9 cellular contexts compared by ENCODE assay signal in the genomic region with DNA sequence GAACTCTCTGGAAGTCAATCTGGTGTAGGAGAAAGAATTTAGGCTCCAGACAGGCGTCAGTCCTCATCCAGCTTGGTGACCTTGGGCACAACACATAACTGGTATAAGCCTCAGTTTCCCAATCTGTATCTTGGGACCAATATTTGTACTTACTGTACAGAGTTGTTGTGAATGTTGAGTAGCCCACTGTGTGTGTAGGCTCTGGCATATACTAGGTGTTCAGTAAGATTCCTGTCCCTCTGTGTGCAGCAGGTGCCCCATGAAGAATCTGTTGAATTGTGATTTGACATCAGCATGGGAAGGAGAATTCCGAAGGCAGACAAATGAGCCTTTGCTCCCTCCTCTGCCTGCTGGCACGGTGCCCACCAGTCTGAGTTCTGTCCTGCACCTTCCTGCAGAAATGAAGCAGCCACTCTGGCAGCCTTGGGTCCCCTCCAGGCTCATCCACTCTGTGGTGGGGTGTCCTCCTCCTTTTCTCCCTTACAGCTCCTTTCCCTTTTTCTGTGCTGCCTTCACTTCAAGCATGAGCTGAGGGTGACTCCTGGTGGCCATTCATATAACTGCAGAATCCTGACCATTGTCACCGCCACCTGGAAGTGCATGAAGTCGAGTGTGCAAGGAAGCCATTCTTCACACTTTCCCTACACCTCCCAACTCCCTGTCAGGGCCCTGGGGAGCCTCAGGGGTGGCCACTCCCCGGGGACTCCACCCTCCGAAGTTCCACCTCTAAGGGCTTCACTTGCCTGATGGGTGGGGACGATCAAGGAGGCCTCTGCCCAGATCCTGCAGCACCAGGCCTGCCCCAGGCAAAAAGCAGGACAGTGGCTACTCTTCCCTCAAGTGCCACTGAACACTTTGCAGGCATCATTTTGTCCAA. TPM values are rescaled to one million over a fixed set of nuclear protein-coding genes. Genes with fewer than 3 reads are reported as not detected.
A peak's percentile ranks its signal among the peaks of the same experiment; 100 is the strongest.
DNase-seq lines count a peak whose midpoint lies in the region; ATAC-seq, FAIRE-seq and TF ChIP-seq lines count a peak whose summit lies in the region.
"Had no signal": no experiment of that assay in that cellular context is flagged by ENCODE, and none has a peak within 500 bp of the region (broad histone marks: within the 10 kb centered on the region; RNA-seq: fewer than 3 reads in every experiment).

No MANE protein-coding gene starts in this region.

- DNase-seq in GM12892 (ENCODE audit: insufficient read length) (peak; percentile 53), SK-MEL-5 (ENCODE audit: low read depth, low spot score) (peak; percentile 76), astrocyte of the cerebellum (ENCODE audit: low read depth) (peak; percentile 49), inferior parietal cortex (ENCODE audit: extremely low spot score) (peak; percentile 93), NCI-H1048 (lab: John Stamatoyannopoulos, UW) (no peak)
- DNase-seq in stimulated activated CD4-positive, alpha-beta T cell treated with anti-CD3 and anti-CD28 coated beads, Interleukin-4, amount 100 ng/mL, for 1 hour, result peak; percentile 57

- ATAC-seq in HG02678 (IDR thresholded peaks at IDR 0.05; ENCODE audit: unreplicated experiment), result no peak
- no peak for ATAC-seq in GM19467 (IDR thresholded peaks at IDR 0.05; ENCODE audit: unreplicated experiment)

- in situ Hi-C loops in SK-MEL-5 (cut with HindIII; ENCODE audit: low pct_unique_long_range_greater_than_20kb, low sequenced_read_pairs), result no loop called here
- in situ Hi-C loops in astrocyte of the cerebellum (cut with HindIII; ENCODE audit: low sequenced_read_pairs), result no loop called here

- peak; percentile 88 for TF ChIP-seq CTCF in astrocyte of the cerebellum (IDR thresholded peaks at IDR 0.05; ENCODE audit: low read depth, low read length, missing control alignments)

- no peak for TF ChIP-seq POLR2A in GM12892 (IDR thresholded peaks at IDR 0.05; ENCODE audit: low read depth, low read length)

- FAIRE-seq in GM12892 (lab: Jason Lieb, UNC), result peak; percentile 84
- FAIRE-seq: endometrium had no signal

- no peak overlapping the region for H3K4me3 ChIP-seq in astrocyte of the cerebellum (ENCODE audit: low read depth, low read length)

RNA-seq across cellular contexts. Expression of a gene that starts 48.2 kb away (rescaled TPM):
- polyA plus RNA-seq in GM12892 (2012; ENCODE audit: missing spikeins), result 87.0 TPM
- total RNA-seq in SK-MEL-5 (2014; rRNA removed; shearing (Covaris generic)), result 60.0 and 61.2 TPM in 2 replicates
- polyA plus RNA-seq in SK-MEL-5 (2015; cell fraction: cytosol; rRNA removed), result 42.0 and 60.3 TPM in 2 replicates
- 8.5 and 9.1 TPM in 2 replicates for polyA plus RNA-seq in SK-MEL-5 (2015; cell fraction: nucleus; rRNA removed)

RNA-seq across cellular contexts. Expression of a gene that starts 48.3 kb away (rescaled TPM):
- 8.7 TPM for polyA plus RNA-seq in GM12892 (2012; ENCODE audit: missing spikeins)
- 23.6 and 27.6 TPM in 2 replicates for total RNA-seq in SK-MEL-5 (2014; rRNA removed; shearing (Covaris generic))
- 55.1 and 71.9 TPM in 2 replicates for polyA plus RNA-seq in SK-MEL-5 (2015; cell fraction: cytosol; rRNA removed)
- 39.8 and 48.3 TPM in 2 replicates for polyA plus RNA-seq in SK-MEL-5 (2015; cell fraction: nucleus; rRNA removed)
